Comparison of ENCODE assay signal across 7 cellular contexts in the genomic region with DNA sequence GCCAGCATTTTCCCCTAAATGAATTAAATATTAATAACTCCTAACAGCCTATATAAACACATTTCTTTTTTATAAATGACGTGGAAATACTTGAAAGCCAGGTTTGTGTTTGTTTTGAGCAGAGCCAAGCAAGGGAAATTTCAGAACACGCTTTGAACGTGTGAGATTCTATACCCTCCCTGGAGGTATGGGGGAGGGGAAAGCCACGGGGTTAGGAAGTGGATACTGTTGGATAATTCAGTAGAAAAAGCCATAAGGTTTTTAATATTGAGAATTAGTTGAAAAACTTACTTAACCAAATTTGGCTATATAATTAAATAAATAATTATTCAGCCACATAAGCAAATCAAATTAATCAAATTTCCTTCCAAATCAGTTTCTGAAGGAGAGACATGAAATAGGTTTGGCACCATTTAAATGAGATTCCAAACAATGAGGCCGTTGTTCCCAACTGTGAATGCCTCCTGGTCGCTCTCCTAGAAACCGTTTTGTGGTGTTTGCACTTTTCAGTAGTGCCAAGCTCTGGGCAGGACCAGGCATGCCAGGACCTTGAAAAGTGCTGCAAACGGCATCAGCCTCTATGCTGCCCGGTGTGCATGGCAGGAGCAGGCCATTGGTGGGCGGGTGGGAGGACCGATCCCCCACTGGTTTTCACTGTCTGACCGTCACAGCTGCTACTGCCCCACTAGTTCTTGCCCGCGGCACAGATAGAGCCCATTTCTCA.
DNase-seq lines count a peak whose midpoint lies in the region; ATAC-seq lines count a peak whose summit lies in the region.

No MANE protein-coding gene starts in this region.

- peak; percentile 71 for DNase-seq in NCI-H128 (lab: John Stamatoyannopoulos, UW; ENCODE audit: unreplicated experiment)
- DNase-seq in RPMI7951 (ENCODE audit: low read depth): peak; percentile 9
- peak; percentile 9 to 23 for DNase-seq in hippocampal formation (lab: John Stamatoyannopoulos, UW)
- peak; percentile 48 for DNase-seq in ureter (ENCODE audit: low spot score)
- no peak for DNase-seq in NK-92 treated with Interleukin-12 subunit alpha and Interleukin-12 subunit beta, amount 100 ng/mL, for 24 hours (lab: John Stamatoyannopoulos, UW)

- ATAC-seq in HG02763 (IDR thresholded peaks at IDR 0.05; ENCODE audit: unreplicated experiment) (no peak), GM21360 (IDR thresholded peaks at IDR 0.05; ENCODE audit: unreplicated experiment) (no peak)
